12 cellular contexts compared by ENCODE assay signal in the genomic region with DNA sequence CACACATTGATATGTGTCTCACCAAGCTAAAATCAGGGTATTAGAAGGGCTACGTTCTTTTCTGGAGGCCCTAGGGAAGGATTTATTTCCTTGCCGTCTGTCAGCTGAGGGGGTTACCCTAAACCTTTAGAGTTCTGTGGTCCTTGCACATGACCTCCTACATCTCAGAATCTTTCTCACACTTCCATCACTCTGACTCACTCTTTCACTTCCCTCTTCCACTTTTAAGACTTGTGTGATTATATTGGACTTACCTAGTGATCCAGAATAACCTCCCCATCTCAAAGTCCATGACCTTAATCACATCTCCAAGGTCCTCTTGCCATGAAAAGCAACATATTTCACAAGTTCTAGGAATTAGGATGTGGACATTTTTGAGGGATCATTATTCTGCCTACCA. TPM values are rescaled to one million over a fixed set of nuclear protein-coding genes. Genes with fewer than 3 reads are reported as not detected.
DNase-seq lines count a peak whose midpoint lies in the region; ATAC-seq and TF ChIP-seq lines count a peak whose summit lies in the region.
"Had no signal": no experiment of that assay in that cellular context is flagged by ENCODE, and none has a peak within 500 bp of the region (broad histone marks: within the 10 kb centered on the region; RNA-seq: fewer than 3 reads in every experiment).

No MANE protein-coding gene starts in this region.

- no peaks in the 10 kb centered on the region for H3K4me1 ChIP-seq in gastroesophageal sphincter
- H3K4me1 ChIP-seq: esophagus muscularis mucosa, Peyer's patch had no signal

- in situ Hi-C loops in GM13976 (cut with MboI; ENCODE audit: low sequenced_read_pairs, unreplicated experiment) = no loop called here

- no peaks in the 10 kb centered on the region for H3K27me3 ChIP-seq in gastroesophageal sphincter
- H3K27me3 ChIP-seq: cardiac muscle cell, esophagus muscularis mucosa, Peyer's patch had no signal

- no peak overlapping the region for H3K4me3 ChIP-seq in gastroesophageal sphincter
- H3K4me3 ChIP-seq: cardiac muscle cell, esophagus muscularis mucosa, Peyer's patch had no signal

- WGBS in gastroesophageal sphincter (ENCODE audit: low coverage in 1 of 2), 2 donors = 69% methylated on average over 2 of the region's 2 CpGs; no CpG with 5 or more reads in 1 of the 2 donors

- H3K27ac ChIP-seq in gastroesophageal sphincter = no peak overlapping the region
- H3K27ac ChIP-seq: cardiac muscle cell, esophagus muscularis mucosa, Peyer's patch had no signal

- TF ChIP-seq POLR2A in gastroesophageal sphincter (IDR thresholded peaks at IDR 0.05) = no peak

- no peak for TF ChIP-seq CTCF in GM13976 (IDR thresholded peaks at IDR 0.05; ENCODE audit: borderline replicate concordance, control extremely low read depth, extremely low read depth, insufficient read depth, missing control alignments)
- TF ChIP-seq CTCF in gastroesophageal sphincter (IDR thresholded peaks at IDR 0.05) = no peak

- no peaks in the 10 kb centered on the region for H3K9me3 ChIP-seq in gastroesophageal sphincter
- H3K9me3 ChIP-seq: esophagus muscularis mucosa, Peyer's patch had no signal

- no peak for TF ChIP-seq EP300 in gastroesophageal sphincter (IDR thresholded peaks at IDR 0.05)

- peak; percentile 47 for DNase-seq in GM13976 (ENCODE audit: low spot score)
- DNase-seq in MV-4-11 (lab: John Stamatoyannopoulos, UW) = peak; percentile 81
- DNase-seq in HuH-7.5 (ENCODE audit: low spot score) = no peak
- DNase-seq in putamen (ENCODE audit: low spot score) = no peak
- no peak for DNase-seq in NCI-H1436 treated with DMSO at 0.1 percent for 48 hours (lab: John Stamatoyannopoulos, UW)
- DNase-seq: NCI-H1092 treated with DMSO at 0.1 percent for 48 hours, Peyer's patch had no signal

- ATAC-seq in GM19468 (IDR thresholded peaks at IDR 0.05; ENCODE audit: extremely low read depth, unreplicated experiment) (peak; percentile 76), HG02981 (IDR thresholded peaks at IDR 0.05; ENCODE audit: unreplicated experiment) (peak; percentile 69), gastroesophageal sphincter (no peak)

- no peaks in the 10 kb centered on the region for H3K36me3 ChIP-seq in gastroesophageal sphincter
- H3K36me3 ChIP-seq: cardiac muscle cell, esophagus muscularis mucosa, Peyer's patch had no signal

RNA-seq across cellular contexts. Expression of gene FUNDC1, which starts 53.6 kb away (rescaled TPM):
- 10 to 100 TPM in 3 of 4 donors, 1 to 10 TPM in 1; 9.1 to 16.5 (median 11.7) TPM for total RNA-seq in gastroesophageal sphincter

Comparison
In these comparisons a context has a peak if more than half of its experiments do, and no peak if none do; other contexts are left out.
1. DNase-seq: peak in GM13976 (single experiment) and MV-4-11 (single experiment); none in HuH-7.5 (single experiment), putamen (single experiment) and NCI-H1436 treated with DMSO at 0.1 percent for 48 hours (single experiment).